In the genomic region with DNA sequence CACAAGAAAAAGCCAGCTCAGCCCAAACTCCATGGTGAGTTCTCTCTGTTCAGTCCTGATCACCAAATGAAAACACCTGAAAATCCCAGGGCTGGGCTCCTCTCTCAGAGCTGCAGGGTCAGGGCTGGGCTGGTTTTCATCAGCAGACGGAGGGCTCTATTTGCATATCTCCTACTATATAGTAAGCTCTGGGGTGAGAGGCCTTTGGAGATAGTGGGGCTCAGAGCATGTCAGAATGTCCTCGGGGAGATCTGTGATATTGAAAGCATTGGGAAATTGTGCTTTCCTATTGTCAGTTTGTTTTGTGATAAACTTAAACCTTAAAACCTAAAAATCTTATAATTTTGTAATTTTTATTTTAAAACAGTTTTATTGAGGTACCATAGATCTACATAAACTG, we compare ENCODE assay signal across 15 cellular contexts.
A peak's percentile ranks its signal among the peaks of the same experiment; 100 is the strongest.
DNase-seq lines count a peak whose midpoint lies in the region; ATAC-seq and TF ChIP-seq lines count a peak whose summit lies in the region.
"Had no signal": no experiment of that assay in that cellular context is flagged by ENCODE, and none has a peak within 500 bp of the region (broad histone marks: within the 10 kb centered on the region; RNA-seq: fewer than 3 reads in every experiment).

No MANE protein-coding gene starts in this region.

- H3K9me3 Mint-ChIP-seq in stimulated activated memory B cell treated with anti-CD40 and anti-IgM and Interleukin-4, amounts not matched to agents 10 μg/mL and 1 μg/mL and 100 μg/mL, for 72 hours, result no peaks in the 10 kb centered on the region

- no peak for TF ChIP-seq CTCF in DND-41 (IDR thresholded peaks at IDR 0.05; ENCODE audit: borderline replicate concordance, extremely low read depth, low read length, poor library complexity, severe bottlenecking)
- no peak for TF ChIP-seq CTCF in OCI-LY1 (IDR thresholded peaks at IDR 0.05; ENCODE audit: low read length)

- H3K36me3 ChIP-seq in DND-41 (ENCODE audit: insufficient read depth, low read length) (no peaks in the 10 kb centered on the region), OCI-LY1 (ENCODE audit: insufficient read depth, low read length) (no peaks in the 10 kb centered on the region)
- H3K36me3 ChIP-seq: BLaER1 treated with 17β-estradiol and CSF1 and Interleukin-3, amounts not matched to agents 10 nM and 100 nM had no signal

- H3K79me2 ChIP-seq in DND-41 (ENCODE audit: insufficient read depth, low read length) (no peaks in the 10 kb centered on the region), OCI-LY1 (ENCODE audit: insufficient read depth, low read length) (peaks cover 8% of the 10 kb centered on the region; the same call in 1 of the 2 replicates)

- H3K27ac ChIP-seq in DND-41 (ENCODE audit: low read length) (peak overlapping the region; percentile 96), OCI-LY1 (ENCODE audit: low read depth, low read length, poor library complexity, severe bottlenecking) (peak overlapping the region; percentile 92)
- H3K27ac ChIP-seq: BLaER1 treated with 17β-estradiol and CSF1 and Interleukin-3, amounts not matched to agents 10 nM and 100 nM had no signal

- no peaks in the 10 kb centered on the region for H3K9me3 ChIP-seq in DND-41 (ENCODE audit: insufficient read depth, low read length, severe bottlenecking)
- H3K9me3 ChIP-seq in OCI-LY1 (ENCODE audit: low read length), result no peaks in the 10 kb centered on the region
- H3K9me3 ChIP-seq: BLaER1 treated with 17β-estradiol and CSF1 and Interleukin-3, amounts not matched to agents 10 nM and 100 nM had no signal

- peaks cover 53% of the 10 kb centered on the region for H3K4me1 ChIP-seq in DND-41 (ENCODE audit: insufficient read depth, low read length)
- peaks cover 58% of the 10 kb centered on the region for H3K4me1 ChIP-seq in OCI-LY1 (ENCODE audit: insufficient read depth, low read length, severe bottlenecking)

- H3K4me2 ChIP-seq in DND-41 (ENCODE audit: insufficient read depth, low read length) (peak overlapping the region; percentile 58; the same call in 1 of the 2 replicates), OCI-LY1 (ENCODE audit: low read length) (peak overlapping the region; percentile 68)

- no peak for ATAC-seq in DND-41 (ENCODE audit: insufficient read depth, low read depth)
- ATAC-seq in stimulated activated memory B cell treated with anti-CD40 and anti-IgM and Interleukin-4, amounts not matched to agents 10 μg/mL and 1 μg/mL and 100 μg/mL, for 72 hours, result no peak

- peak overlapping the region; percentile 81 for H3K27ac Mint-ChIP-seq in stimulated activated memory B cell treated with anti-CD40 and anti-IgM and Interleukin-4, amounts not matched to agents 10 μg/mL and 1 μg/mL and 100 μg/mL, for 72 hours

- H4K20me1 ChIP-seq in DND-41 (ENCODE audit: insufficient read depth, low read length), result no peaks in the 10 kb centered on the region
- no peaks in the 10 kb centered on the region for H4K20me1 ChIP-seq in OCI-LY1 (ENCODE audit: insufficient read depth, low read length)
- H4K20me1 ChIP-seq: BLaER1 treated with 17β-estradiol and CSF1 and Interleukin-3, amounts not matched to agents 10 nM and 100 nM had no signal

- H2AFZ ChIP-seq in DND-41 (ENCODE audit: low read depth, low read length), result peak overlapping the region; percentile 68
- no peak overlapping the region for H2AFZ ChIP-seq in OCI-LY1 (ENCODE audit: low read length)

- H3K4me3 ChIP-seq in DND-41 (ENCODE audit: low read depth in 1 of 2, low read length in 2 of 2) (no peak overlapping the region), OCI-LY1 (ENCODE audit: low read depth, low read length, poor library complexity, severe bottlenecking) (peak overlapping the region; percentile 59)
- H3K4me3 ChIP-seq: BLaER1 treated with 17β-estradiol and CSF1 and Interleukin-3, amounts not matched to agents 10 nM and 100 nM had no signal

- H3K27me3 ChIP-seq in DND-41 (ENCODE audit: insufficient read depth, low read length, poor library complexity) (no peaks in the 10 kb centered on the region), OCI-LY1 (ENCODE audit: insufficient read depth, low read length) (no peaks in the 10 kb centered on the region)
- H3K27me3 ChIP-seq: BLaER1 treated with 17β-estradiol and CSF1 and Interleukin-3, amounts not matched to agents 10 nM and 100 nM had no signal

- peak overlapping the region; percentile 81 for H3K4me3 Mint-ChIP-seq in stimulated activated memory B cell treated with anti-CD40 and anti-IgM and Interleukin-4, amounts not matched to agents 10 μg/mL and 1 μg/mL and 100 μg/mL, for 72 hours
- H3K4me3 Mint-ChIP-seq: CD4-positive, alpha-beta memory T cell had no signal

- peaks cover 5% of the 10 kb centered on the region for H3K36me3 Mint-ChIP-seq in stimulated activated memory B cell treated with anti-CD40 and anti-IgM and Interleukin-4, amounts not matched to agents 10 μg/mL and 1 μg/mL and 100 μg/mL, for 72 hours
- H3K36me3 Mint-ChIP-seq: CD4-positive, alpha-beta memory T cell had no signal

- H3K9me2 ChIP-seq in OCI-LY1 (ENCODE audit: low read depth, low read length), result no peaks in the 10 kb centered on the region

- peaks cover 6% of the 10 kb centered on the region; the same call in 1 of the 2 replicates for H3F3A ChIP-seq in OCI-LY1 (ENCODE audit: insufficient read depth, low read length)

- peaks cover 10% of the 10 kb centered on the region for H3K27me3 Mint-ChIP-seq in stimulated activated memory B cell treated with anti-CD40 and anti-IgM and Interleukin-4, amounts not matched to agents 10 μg/mL and 1 μg/mL and 100 μg/mL, for 72 hours

- H3K9ac ChIP-seq in DND-41 (ENCODE audit: low read depth, low read length), result peak overlapping the region; percentile 58
- H3K9ac ChIP-seq in OCI-LY1 (ENCODE audit: low read length), result peak overlapping the region; percentile 67
- H3K9ac ChIP-seq: BLaER1 treated with 17β-estradiol and CSF1 and Interleukin-3, amounts not matched to agents 10 nM and 100 nM had no signal

- peak; percentile 26 for TF ChIP-seq POLR2A in GM15510 (IDR thresholded peaks at IDR 0.05; ENCODE audit: borderline replicate concordance, extremely low read depth, insufficient read length)

- DNase-seq in DND-41 (peak; percentile 51), activated gamma-delta T cell (lab: John Stamatoyannopoulos, UW) (no peak), NCI-H345 (lab: John Stamatoyannopoulos, UW) (no peak)
- DNase-seq in effector CD4-positive, alpha-beta T cell, result no peak
- DNase-seq: H7, NCI-H1092, NCI-H1930, NCI-H510A, NCI-H774, SW 1271 had no signal

- H3K4me1 Mint-ChIP-seq in stimulated activated memory B cell treated with anti-CD40 and anti-IgM and Interleukin-4, amounts not matched to agents 10 μg/mL and 1 μg/mL and 100 μg/mL, for 72 hours, result peaks cover 8% of the 10 kb centered on the region
